25 cellular contexts compared by ENCODE assay signal in the genomic region with DNA sequence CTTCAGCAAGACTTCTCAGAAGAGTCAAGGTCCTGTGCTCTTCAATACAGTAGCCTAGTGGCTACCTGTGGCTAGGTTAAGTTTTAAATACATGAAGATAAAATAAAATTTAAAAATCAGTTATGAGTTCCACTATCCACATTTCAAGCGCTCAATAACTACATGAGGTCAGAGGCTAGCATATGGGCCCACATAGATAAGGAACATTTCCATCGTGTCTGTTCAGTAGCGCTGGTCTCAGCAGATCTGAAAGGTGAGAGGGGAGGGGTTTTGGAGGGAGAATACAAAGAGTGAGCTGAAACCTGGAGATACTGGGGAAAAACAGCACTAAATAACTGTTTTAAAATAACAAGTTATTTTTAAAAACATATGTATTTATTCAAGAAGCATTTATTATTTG.
"Had no signal": no experiment of that assay in that cellular context is flagged by ENCODE, and none has a peak within 500 bp of the region (broad histone marks: within the 10 kb centered on the region; RNA-seq: fewer than 3 reads in every experiment).

No MANE protein-coding gene starts in this region.

- H3K27ac Mint-ChIP-seq: activated CD4-positive, alpha-beta T cell treated with anti-CD3 and anti-CD28 coated beads for 36 hours; activated CD8-positive, alpha-beta T cell treated with anti-CD3 and anti-CD28 coated beads for 36 hours; activated naive CD4-positive, alpha-beta T cell treated with anti-CD3 and anti-CD28 coated beads, Interleukin-2, amount 10 ng/mL, durations not matched to agents 7 days and 5 days; activated naive CD8-positive, alpha-beta T cell treated with anti-CD3 and anti-CD28 coated beads, Interleukin-2, amount 10 ng/mL, durations not matched to agents 7 days and 5 days; activated T-cell treated with anti-CD3 and anti-CD28 coated beads, Interleukin-2, amount 50 U/mL, for 72 hours; activated T-helper 2 cell treated with anti-CD3 and anti-CD28 coated beads, Interferon-gamma antibody, Interleukin-2, Interleukin-4, amounts not matched to agents 10 μg/mL and 5 μg/mL and 100 μg/mL, durations not matched to agents 14 hours and 24 hours and 36 hours; T-helper 17 cell had no signal

- DNase-seq: activated CD4-positive, alpha-beta T cell treated with anti-CD3 and anti-CD28 coated beads for 36 hours; activated CD4-positive, alpha-beta T cell treated with anti-CD3 and anti-CD28 coated beads, Interleukin-2, amount 50 U/mL, for 1 hour; activated CD8-positive, alpha-beta memory T cell treated with anti-CD3 and anti-CD28 coated beads, Interleukin-2, amount 50 U/mL, for 4 hours; activated CD8-positive, alpha-beta T cell treated with anti-CD3 and anti-CD28 coated beads for 36 hours; activated gamma-delta T cell treated with Interleukin-2 at 50 U/mL for 16 hours; activated naive CD4-positive, alpha-beta T cell treated with anti-CD3 and anti-CD28 coated beads, Interleukin-2, amount 10 ng/mL, durations not matched to agents 7 days and 5 days; activated naive CD8-positive, alpha-beta T cell treated with anti-CD3 and anti-CD28 coated beads, Interleukin-2, amount 10 ng/mL, durations not matched to agents 7 days and 5 days; activated T-cell treated with anti-CD3 and anti-CD28 coated beads, Interleukin-2, amount 50 U/mL, for 72 hours; adrenal gland; caudate nucleus; KG1; NCI-H1092; NCI-H1417; NCI-H1930; NCI-H2107; NCI-H510A treated with DMSO at 0.1 percent for 48 hours; NK-92 treated with Interleukin-12 subunit alpha and Interleukin-12 subunit beta, amount 100 ng/mL, for 24 hours; Peyer's patch; Right ventricle myocardium superior; T-helper 17 cell; T-helper 9 cell; WERI-Rb-1 had no signal

- H3K36me3 ChIP-seq: adrenal gland, breast epithelium, Peyer's patch, WERI-Rb-1 had no signal

- H3K27me3 Mint-ChIP-seq: activated CD8-positive, alpha-beta T cell treated with anti-CD3 and anti-CD28 coated beads for 36 hours; activated naive CD4-positive, alpha-beta T cell treated with anti-CD3 and anti-CD28 coated beads, Interleukin-2, amount 10 ng/mL, durations not matched to agents 7 days and 5 days; T-helper 17 cell had no signal

- H3K4me1 ChIP-seq: adrenal gland, breast epithelium, Peyer's patch had no signal

- H3K36me3 Mint-ChIP-seq: activated naive CD4-positive, alpha-beta T cell treated with anti-CD3 and anti-CD28 coated beads, Interleukin-2, amount 10 ng/mL, durations not matched to agents 7 days and 5 days; activated naive CD8-positive, alpha-beta T cell treated with anti-CD3 and anti-CD28 coated beads, Interleukin-2, amount 10 ng/mL, durations not matched to agents 7 days and 5 days had no signal

- H3K9me3 Mint-ChIP-seq: activated CD8-positive, alpha-beta T cell treated with anti-CD3 and anti-CD28 coated beads for 36 hours; activated naive CD4-positive, alpha-beta T cell treated with anti-CD3 and anti-CD28 coated beads, Interleukin-2, amount 10 ng/mL, durations not matched to agents 7 days and 5 days; activated naive CD8-positive, alpha-beta T cell treated with anti-CD3 and anti-CD28 coated beads, Interleukin-2, amount 10 ng/mL, durations not matched to agents 7 days and 5 days; activated T-cell treated with anti-CD3 and anti-CD28 coated beads, Interleukin-2, amount 50 U/mL, for 72 hours; activated T-helper 2 cell treated with anti-CD3 and anti-CD28 coated beads, Interferon-gamma antibody, Interleukin-2, Interleukin-4, amounts not matched to agents 10 μg/mL and 5 μg/mL and 100 μg/mL, durations not matched to agents 14 hours and 24 hours and 36 hours had no signal

- H3K9me3 ChIP-seq: adrenal gland, breast epithelium, Peyer's patch had no signal

- H3K27me3 ChIP-seq: adrenal gland, breast epithelium, Peyer's patch had no signal

- H3K4me3 ChIP-seq: adrenal gland, breast epithelium, Peyer's patch had no signal

- H3K4me1 Mint-ChIP-seq: activated CD4-positive, alpha-beta T cell treated with anti-CD3 and anti-CD28 coated beads for 36 hours; activated naive CD4-positive, alpha-beta T cell treated with anti-CD3 and anti-CD28 coated beads, Interleukin-2, amount 10 ng/mL, durations not matched to agents 7 days and 5 days; activated naive CD8-positive, alpha-beta T cell treated with anti-CD3 and anti-CD28 coated beads, Interleukin-2, amount 10 ng/mL, durations not matched to agents 7 days and 5 days; T-helper 17 cell had no signal

- H3K27ac ChIP-seq: adrenal gland, breast epithelium, Peyer's patch, RWPE1, WERI-Rb-1 had no signal

- H3K4me3 Mint-ChIP-seq: activated CD4-positive, alpha-beta T cell treated with anti-CD3 and anti-CD28 coated beads for 36 hours; activated CD8-positive, alpha-beta T cell treated with anti-CD3 and anti-CD28 coated beads for 36 hours; activated naive CD4-positive, alpha-beta T cell treated with anti-CD3 and anti-CD28 coated beads, Interleukin-2, amount 10 ng/mL, durations not matched to agents 7 days and 5 days; activated naive CD8-positive, alpha-beta T cell treated with anti-CD3 and anti-CD28 coated beads, Interleukin-2, amount 10 ng/mL, durations not matched to agents 7 days and 5 days; activated T-cell treated with anti-CD3 and anti-CD28 coated beads, Interleukin-2, amount 50 U/mL, for 72 hours; T-helper 17 cell had no signal
